ENCODE assay signal across 8 cellular contexts in genomic region chr17:78250891-78251772, GRCh38. TPM values are rescaled to one million over a fixed set of nuclear protein-coding genes. Genes with fewer than 3 reads are reported as not detected.
DNase-seq lines count a peak whose midpoint lies in the region; ATAC-seq and TF ChIP-seq lines count a peak whose summit lies in the region.

No MANE protein-coding gene starts in this region.

- H3K27me3 ChIP-seq in kidney epithelial cell (ENCODE audit: control insufficient read depth, insufficient read depth, low read length), result peaks cover 9% of the 10 kb centered on the region

- no peaks in the 10 kb centered on the region for H3K36me3 ChIP-seq in kidney epithelial cell (ENCODE audit: control insufficient read depth, insufficient read depth, low read length)

- H3K4me3 ChIP-seq in GM12875 (ENCODE audit: low read depth, low read length), result no peak overlapping the region
- no peak overlapping the region for H3K4me3 ChIP-seq in cardiac fibroblast (replicated peaks in 1 of 2; ENCODE audit: low read depth in 2 of 2, low read length in 2 of 2)
- no peak overlapping the region for H3K4me3 ChIP-seq in kidney epithelial cell (ENCODE audit: low read depth, low read length)

- DNase-seq in NCI-H460 (ENCODE audit: extremely low read depth, low read depth), result peak; percentile 86
- peak; percentile 67 for DNase-seq in activated CD4-positive, CD25-positive, alpha-beta regulatory T cell treated with anti-CD3 and anti-CD28 coated beads, Interleukin-2, amount 50 U/mL, for 16 hours (ENCODE audit: low read depth, low spot score)
- peak; percentile 85 to 92 for DNase-seq in cardiac fibroblast (ENCODE audit: low read depth in 2 of 2)
- DNase-seq in kidney epithelial cell (ENCODE audit: low read depth), result no peak
- peak; percentile 67 to 78 for DNase-seq in stimulated activated CD4-positive, alpha-beta T cell treated with anti-CD3 and anti-CD28 coated beads, Interleukin-1b, Interleukin-23, amount 100 ng/mL, for 1 hour (ENCODE audit: low read depth in 2 of 2)
- no peak for DNase-seq in cortex of kidney (lab: John Stamatoyannopoulos, UW)

- ATAC-seq in HG03135 (IDR thresholded peaks at IDR 0.05; ENCODE audit: unreplicated experiment), result peak; percentile 41

- TF ChIP-seq CTCF in GM12875 (IDR thresholded peaks at IDR 0.05; ENCODE audit: borderline replicate concordance, insufficient read depth, low read depth, low read length), result peak; percentile 100
- TF ChIP-seq CTCF in cardiac fibroblast (IDR thresholded peaks at IDR 0.05; ENCODE audit: low read depth, low read length), result peak; percentile 99
- peak; percentile 100 for TF ChIP-seq CTCF in kidney epithelial cell (IDR thresholded peaks at IDR 0.05; ENCODE audit: insufficient read depth, low read length, poor library complexity, severe bottlenecking)

RNA-seq across cellular contexts. Expression of gene TMEM235, which starts 19.7 kb away (rescaled TPM):
- not detected in 2 replicates for total RNA-seq in NCI-H460 (2014; rRNA removed; shearing (Covaris generic))
- polyA plus RNA-seq in NCI-H460 (2014; cell fraction: nucleus; rRNA removed), result not detected in 2 replicates
- total RNA-seq in kidney epithelial cell, result not detected in 2 replicates

RNA-seq across cellular contexts. Expression of gene BIRC5, which starts 37.1 kb away (rescaled TPM):
- 138 and 149 TPM in 2 replicates for total RNA-seq in NCI-H460 (2014; rRNA removed; shearing (Covaris generic))
- polyA plus RNA-seq in NCI-H460 (2014; cell fraction: nucleus; rRNA removed), result 132 and 149 TPM in 2 replicates
- total RNA-seq in kidney epithelial cell, result 7.2 and 8.6 TPM in 2 replicates

Comparison
In these comparisons a context has a peak if more than half of its experiments do, and no peak if none do; other contexts are left out.
1. DNase-seq: peak in NCI-H460 (single experiment), activated CD4-positive, CD25-positive, alpha-beta regulatory T cell treated with anti-CD3 and anti-CD28 coated beads, Interleukin-2, amount 50 U/mL, for 16 hours (single experiment), cardiac fibroblast (2 of 2) and stimulated activated CD4-positive, alpha-beta T cell treated with anti-CD3 and anti-CD28 coated beads, Interleukin-1b, Interleukin-23, amount 100 ng/mL, for 1 hour (2 of 2); none in kidney epithelial cell (single experiment) and cortex of kidney (single experiment).
2. RNA of gene BIRC5, which starts 37.1 kb away (total RNA-seq): 138 to 149 TPM in NCI-H460; 7.2 to 8.6 TPM in kidney epithelial cell; every median in the first group is over 10 times any median in the second.
3. Peak in every context shown above with its lines, with median percentiles within 50 percentile points of each other: CTCF ChIP-seq.